In genomic region chrX:70219938-70220764, GRCh38 we compare ENCODE assay signal across 1 cellular context.
TF ChIP-seq lines count a peak whose summit lies in the region.

No MANE protein-coding gene starts in this region.

TF ChIP-seq in A549, 52 proteins besides CTCF, POLR2A, EP300 and RAD21 (continued from another document):
- TF ChIP-seq PBX3 (IDR thresholded peaks at IDR 0.05): peak; percentile 71; the same call in 1 of the 2 replicates
- TF ChIP-seq MAZ (IDR thresholded peaks at IDR 0.05; ENCODE audit: borderline replicate concordance, low read depth, low read length): no peak
- no peak for TF ChIP-seq HOXB13 (CRISPR knock-in tag; IDR thresholded peaks at IDR 0.05; ENCODE audit: low read depth)
- peak; percentile 71 for TF ChIP-seq ZFP36 (IDR thresholded peaks at IDR 0.05; ENCODE audit: borderline replicate concordance, partially characterized antibody)
- TF ChIP-seq USF2 (IDR thresholded peaks at IDR 0.05): no peak
- TF ChIP-seq HOXB5 (CRISPR knock-in tag; IDR thresholded peaks at IDR 0.05): peak; percentile 88; the same call in 1 of the 2 replicates
- TF ChIP-seq FOSB (CRISPR knock-in tag; IDR thresholded peaks at IDR 0.05): no peak
- TF ChIP-seq FOSL2 (IDR thresholded peaks at IDR 0.05): peak; percentile 50; the same call in 1 of the 2 replicates
- TF ChIP-seq FOSL2 (CRISPR knock-in tag; IDR thresholded peaks at IDR 0.05): peak; percentile 72
- TF ChIP-seq ZNF302 (CRISPR knock-in tag; IDR thresholded peaks at IDR 0.05): no peak
- TF ChIP-seq RCOR1 (IDR thresholded peaks at IDR 0.05; ENCODE audit: low read depth, low read length): no peak
- TF ChIP-seq CHD4 (IDR thresholded peaks at IDR 0.05; ENCODE audit: borderline replicate concordance): no peak
- TF ChIP-seq CEBPB (IDR thresholded peaks at IDR 0.05): peak in 1 of 2 experiments; percentile 67; a peak in 1 of 4 replicates
- TF ChIP-seq MAFK (IDR thresholded peaks at IDR 0.05; ENCODE audit: partially characterized antibody): peak; percentile 40
- no peak for TF ChIP-seq TFCP2L1 (CRISPR knock-in tag; IDR thresholded peaks at IDR 0.05)
- TF ChIP-seq RARB (CRISPR knock-in tag; IDR thresholded peaks at IDR 0.05): no peak
- TF ChIP-seq POLR2AphosphoS2 (conservative IDR thresholded peaks at IDR 0.05; ENCODE audit: low read length): no peak
- TF ChIP-seq KDM1A (IDR thresholded peaks at IDR 0.05; ENCODE audit: low read depth): no peak
